Comparison of ENCODE assay signal across 1 cellular context in the genomic region with DNA sequence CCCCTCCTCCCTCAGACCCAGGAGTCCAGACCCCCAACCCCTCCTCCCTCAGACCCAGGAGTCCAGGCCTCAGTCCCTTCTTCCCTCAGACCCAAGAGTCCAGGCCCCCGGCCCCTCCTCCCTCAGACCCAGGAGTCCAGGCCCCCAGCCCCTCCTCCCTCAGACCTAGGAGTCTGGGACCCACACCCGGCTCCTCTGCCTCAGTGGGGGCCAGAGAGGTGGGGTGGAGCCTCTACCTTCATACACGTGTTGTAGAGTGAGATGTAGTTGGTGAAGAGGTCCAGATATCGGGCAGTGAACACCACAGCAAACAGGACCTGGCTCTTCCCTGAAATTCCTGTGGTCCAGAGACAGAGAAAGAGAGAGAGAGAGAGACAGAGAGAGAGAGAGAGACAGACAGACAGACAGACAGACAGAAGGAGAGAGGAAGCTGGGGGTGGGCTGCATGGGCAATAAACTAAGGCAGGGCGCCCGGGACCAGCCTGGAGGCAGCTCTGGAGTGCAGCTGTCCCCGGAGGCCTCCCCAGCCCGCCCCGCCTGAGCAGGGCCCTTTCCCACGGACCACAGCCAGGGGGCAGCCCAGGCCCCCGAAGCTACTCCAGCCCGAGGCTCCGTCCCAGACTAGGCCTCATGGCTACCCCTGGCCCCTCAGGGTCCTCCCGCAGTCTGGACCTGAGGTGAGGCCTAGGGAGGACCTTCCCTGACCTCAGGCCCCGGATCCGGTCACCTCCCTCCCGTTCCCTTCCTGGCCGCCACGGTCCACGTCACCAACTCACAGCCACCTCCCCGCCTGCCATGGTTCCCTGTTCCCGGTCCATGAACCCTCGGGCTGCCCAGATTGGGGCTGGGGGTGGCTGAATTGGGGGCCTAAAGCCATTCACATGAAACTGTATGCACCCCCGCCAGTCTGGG.
TF ChIP-seq lines count a peak whose summit lies in the region.

No MANE protein-coding gene starts in this region.

TF ChIP-seq in HepG2, 621 proteins besides CTCF, POLR2A, EP300 and RAD21 (continued from another document and continues in another):
- TF ChIP-seq, protein P1, sequence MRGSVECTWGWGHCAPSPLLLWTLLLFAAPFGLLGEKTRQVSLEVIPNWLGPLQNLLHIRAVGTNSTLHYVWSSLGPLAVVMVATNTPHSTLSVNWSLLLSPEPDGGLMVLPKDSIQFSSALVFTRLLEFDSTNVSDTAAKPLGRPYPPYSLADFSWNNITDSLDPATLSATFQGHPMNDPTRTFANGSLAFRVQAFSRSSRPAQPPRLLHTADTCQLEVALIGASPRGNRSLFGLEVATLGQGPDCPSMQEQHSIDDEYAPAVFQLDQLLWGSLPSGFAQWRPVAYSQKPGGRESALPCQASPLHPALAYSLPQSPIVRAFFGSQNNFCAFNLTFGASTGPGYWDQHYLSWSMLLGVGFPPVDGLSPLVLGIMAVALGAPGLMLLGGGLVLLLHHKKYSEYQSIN (CRISPR knock-in tag; IDR thresholded peaks at IDR 0.05; ENCODE audit: borderline replicate concordance), result no peak
- TF ChIP-seq HMG20B (CRISPR knock-in tag; conservative IDR thresholded peaks at IDR 0.05) (no peak), ZEB1 (IDR thresholded peaks at IDR 0.05; ENCODE audit: insufficient replicate concordance, low read depth) (no peak), YEATS2 (CRISPR knock-in tag; IDR thresholded peaks at IDR 0.05; ENCODE audit: borderline replicate concordance) (peak; percentile 55; the same call in 1 of the 2 replicates), ZNF761 (CRISPR knock-in tag; conservative IDR thresholded peaks at IDR 0.05) (0 out of 2 replicates have a peak, but pooled peaks have one; percentile 72), ZNF547 (CRISPR knock-in tag; IDR thresholded peaks at IDR 0.05) (peak; percentile 75), FOXJ3 (CRISPR knock-in tag; IDR thresholded peaks at IDR 0.05; ENCODE audit: borderline replicate concordance) (no peak), STAT5B (CRISPR knock-in tag; IDR thresholded peaks at IDR 0.05) (no peak), ZNF780A (CRISPR knock-in tag; IDR thresholded peaks at IDR 0.05) (no peak), SIN3A (IDR thresholded peaks at IDR 0.05; ENCODE audit: borderline replicate concordance, low read depth, low read length) (peak; percentile 74; the same call in 1 of the 2 replicates), ZNF543 (CRISPR knock-in tag; IDR thresholded peaks at IDR 0.05) (peak; percentile 76; the same call in 1 of the 2 replicates), RORA (CRISPR knock-in tag; IDR thresholded peaks at IDR 0.05) (no peak), KDM5A (IDR thresholded peaks at IDR 0.05; ENCODE audit: borderline replicate concordance, low read length) (no peak), ZMAT3 (CRISPR knock-in tag; conservative IDR thresholded peaks at IDR 0.05) (no peak), SRSF1 (optimal IDR thresholded peaks at IDR 0.05; ENCODE audit: low read depth, low read length) (peak; percentile 66), MBNL3 (CRISPR knock-in tag; conservative IDR thresholded peaks at IDR 0.05) (no peak), SP1 (IDR thresholded peaks at IDR 0.05) (no peak), SP1 (CRISPR knock-in tag; IDR thresholded peaks at IDR 0.05) (peak; percentile 38; the same call in 1 of the 2 replicates), ZMYM4 (CRISPR knock-in tag; IDR thresholded peaks at IDR 0.05) (peak; percentile 33), KLF15 (CRISPR knock-in tag; IDR thresholded peaks at IDR 0.05; ENCODE audit: borderline replicate concordance) (no peak), ZSCAN12 (CRISPR knock-in tag; IDR thresholded peaks at IDR 0.05) (no peak), ZNF564 (CRISPR knock-in tag; IDR thresholded peaks at IDR 0.05) (no peak)
- TF ChIP-seq, protein P2, sequence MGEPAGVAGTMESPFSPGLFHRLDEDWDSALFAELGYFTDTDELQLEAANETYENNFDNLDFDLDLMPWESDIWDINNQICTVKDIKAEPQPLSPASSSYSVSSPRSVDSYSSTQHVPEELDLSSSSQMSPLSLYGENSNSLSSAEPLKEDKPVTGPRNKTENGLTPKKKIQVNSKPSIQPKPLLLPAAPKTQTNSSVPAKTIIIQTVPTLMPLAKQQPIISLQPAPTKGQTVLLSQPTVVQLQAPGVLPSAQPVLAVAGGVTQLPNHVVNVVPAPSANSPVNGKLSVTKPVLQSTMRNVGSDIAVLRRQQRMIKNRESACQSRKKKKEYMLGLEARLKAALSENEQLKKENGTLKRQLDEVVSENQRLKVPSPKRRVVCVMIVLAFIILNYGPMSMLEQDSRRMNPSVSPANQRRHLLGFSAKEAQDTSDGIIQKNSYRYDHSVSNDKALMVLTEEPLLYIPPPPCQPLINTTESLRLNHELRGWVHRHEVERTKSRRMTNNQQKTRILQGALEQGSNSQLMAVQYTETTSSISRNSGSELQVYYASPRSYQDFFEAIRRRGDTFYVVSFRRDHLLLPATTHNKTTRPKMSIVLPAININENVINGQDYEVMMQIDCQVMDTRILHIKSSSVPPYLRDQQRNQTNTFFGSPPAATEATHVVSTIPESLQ (CRISPR knock-in tag; conservative IDR thresholded peaks at IDR 0.05), result no peak
- TF ChIP-seq, protein P3, sequence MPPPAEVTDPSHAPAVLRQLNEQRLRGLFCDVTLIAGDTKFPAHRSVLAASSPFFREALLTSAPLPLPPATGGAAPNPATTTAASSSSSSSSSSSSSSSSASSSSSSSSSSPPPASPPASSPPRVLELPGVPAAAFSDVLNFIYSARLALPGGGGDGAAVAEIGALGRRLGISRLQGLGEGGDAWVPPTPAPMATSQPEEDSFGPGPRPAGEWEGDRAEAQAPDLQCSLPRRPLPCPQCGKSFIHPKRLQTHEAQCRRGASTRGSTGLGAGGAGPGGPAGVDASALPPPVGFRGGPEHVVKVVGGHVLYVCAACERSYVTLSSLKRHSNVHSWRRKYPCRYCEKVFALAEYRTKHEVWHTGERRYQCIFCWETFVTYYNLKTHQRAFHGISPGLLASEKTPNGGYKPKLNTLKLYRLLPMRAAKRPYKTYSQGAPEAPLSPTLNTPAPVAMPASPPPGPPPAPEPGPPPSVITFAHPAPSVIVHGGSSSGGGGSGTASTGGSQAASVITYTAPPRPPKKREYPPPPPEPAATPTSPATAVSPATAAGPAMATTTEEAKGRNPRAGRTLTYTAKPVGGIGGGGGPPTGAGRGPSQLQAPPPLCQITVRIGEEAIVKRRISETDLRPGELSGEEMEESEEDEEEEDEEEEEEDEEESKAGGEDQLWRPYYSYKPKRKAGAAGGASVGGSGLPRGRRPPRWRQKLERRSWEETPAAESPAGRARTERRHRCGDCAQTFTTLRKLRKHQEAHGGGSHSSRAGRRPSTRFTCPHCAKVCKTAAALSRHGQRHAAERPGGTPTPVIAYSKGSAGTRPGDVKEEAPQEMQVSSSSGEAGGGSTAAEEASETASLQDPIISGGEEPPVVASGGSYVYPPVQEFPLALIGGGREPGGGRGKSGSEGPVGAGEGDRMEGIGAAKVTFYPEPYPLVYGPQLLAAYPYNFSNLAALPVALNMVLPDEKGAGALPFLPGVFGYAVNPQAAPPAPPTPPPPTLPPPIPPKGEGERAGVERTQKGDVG (CRISPR knock-in tag; IDR thresholded peaks at IDR 0.05; ENCODE audit: borderline replicate concordance), result no peak
- TF ChIP-seq, protein P4, sequence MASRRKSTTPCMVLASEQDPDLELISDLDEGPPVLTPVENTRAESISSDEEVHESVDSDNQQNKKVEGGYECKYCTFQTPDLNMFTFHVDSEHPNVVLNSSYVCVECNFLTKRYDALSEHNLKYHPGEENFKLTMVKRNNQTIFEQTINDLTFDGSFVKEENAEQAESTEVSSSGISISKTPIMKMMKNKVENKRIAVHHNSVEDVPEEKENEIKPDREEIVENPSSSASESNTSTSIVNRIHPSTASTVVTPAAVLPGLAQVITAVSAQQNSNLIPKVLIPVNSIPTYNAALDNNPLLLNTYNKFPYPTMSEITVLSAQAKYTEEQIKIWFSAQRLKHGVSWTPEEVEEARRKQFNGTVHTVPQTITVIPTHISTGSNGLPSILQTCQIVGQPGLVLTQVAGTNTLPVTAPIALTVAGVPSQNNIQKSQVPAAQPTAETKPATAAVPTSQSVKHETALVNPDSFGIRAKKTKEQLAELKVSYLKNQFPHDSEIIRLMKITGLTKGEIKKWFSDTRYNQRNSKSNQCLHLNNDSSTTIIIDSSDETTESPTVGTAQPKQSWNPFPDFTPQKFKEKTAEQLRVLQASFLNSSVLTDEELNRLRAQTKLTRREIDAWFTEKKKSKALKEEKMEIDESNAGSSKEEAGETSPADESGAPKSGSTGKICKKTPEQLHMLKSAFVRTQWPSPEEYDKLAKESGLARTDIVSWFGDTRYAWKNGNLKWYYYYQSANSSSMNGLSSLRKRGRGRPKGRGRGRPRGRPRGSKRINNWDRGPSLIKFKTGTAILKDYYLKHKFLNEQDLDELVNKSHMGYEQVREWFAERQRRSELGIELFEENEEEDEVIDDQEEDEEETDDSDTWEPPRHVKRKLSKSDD (CRISPR knock-in tag; IDR thresholded peaks at IDR 0.05; ENCODE audit: low read depth), result no peak
- TF ChIP-seq, protein P5, sequence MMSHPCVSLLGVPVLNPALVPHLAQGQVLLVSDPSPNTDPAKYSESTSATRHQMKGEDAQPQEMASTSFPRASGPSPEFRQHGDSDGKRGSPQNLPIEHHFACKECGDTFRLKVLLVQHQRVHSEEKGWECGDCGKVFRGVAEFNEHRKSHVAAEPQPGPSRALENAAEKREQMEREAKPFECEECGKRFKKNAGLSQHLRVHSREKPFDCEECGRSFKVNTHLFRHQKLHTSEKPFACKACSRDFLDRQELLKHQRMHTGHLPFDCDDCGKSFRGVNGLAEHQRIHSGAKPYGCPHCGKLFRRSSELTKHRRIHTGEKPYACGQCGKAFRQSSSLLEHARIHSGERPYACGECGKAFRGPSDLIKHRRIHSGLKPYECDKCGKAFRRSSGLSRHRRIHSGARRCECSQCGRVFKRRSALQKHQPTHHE (CRISPR knock-in tag; IDR thresholded peaks at IDR 0.05; ENCODE audit: borderline replicate concordance), result no peak
- TF ChIP-seq, protein P6, sequence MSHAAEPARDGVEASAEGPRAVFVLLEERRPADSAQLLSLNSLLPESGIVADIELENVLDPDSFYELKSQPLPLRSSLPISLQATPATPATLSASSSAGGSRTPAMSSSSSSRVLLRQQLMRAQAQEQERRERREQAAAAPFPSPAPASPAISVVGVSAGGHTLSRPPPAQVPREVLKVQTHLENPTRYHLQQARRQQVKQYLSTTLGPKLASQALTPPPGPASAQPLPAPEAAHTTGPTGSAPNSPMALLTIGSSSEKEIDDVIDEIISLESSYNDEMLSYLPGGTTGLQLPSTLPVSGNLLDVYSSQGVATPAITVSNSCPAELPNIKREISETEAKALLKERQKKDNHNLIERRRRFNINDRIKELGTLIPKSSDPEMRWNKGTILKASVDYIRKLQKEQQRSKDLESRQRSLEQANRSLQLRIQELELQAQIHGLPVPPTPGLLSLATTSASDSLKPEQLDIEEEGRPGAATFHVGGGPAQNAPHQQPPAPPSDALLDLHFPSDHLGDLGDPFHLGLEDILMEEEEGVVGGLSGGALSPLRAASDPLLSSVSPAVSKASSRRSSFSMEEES (CRISPR knock-in tag; IDR thresholded peaks at IDR 0.05), result no peak
- TF ChIP-seq, protein P7, sequence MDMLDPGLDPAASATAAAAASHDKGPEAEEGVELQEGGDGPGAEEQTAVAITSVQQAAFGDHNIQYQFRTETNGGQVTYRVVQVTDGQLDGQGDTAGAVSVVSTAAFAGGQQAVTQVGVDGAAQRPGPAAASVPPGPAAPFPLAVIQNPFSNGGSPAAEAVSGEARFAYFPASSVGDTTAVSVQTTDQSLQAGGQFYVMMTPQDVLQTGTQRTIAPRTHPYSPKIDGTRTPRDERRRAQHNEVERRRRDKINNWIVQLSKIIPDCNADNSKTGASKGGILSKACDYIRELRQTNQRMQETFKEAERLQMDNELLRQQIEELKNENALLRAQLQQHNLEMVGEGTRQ (IDR thresholded peaks at IDR 0.05; ENCODE audit: low read depth, low read length), result no peak
- TF ChIP-seq, protein P7 (CRISPR knock-in tag; IDR thresholded peaks at IDR 0.05; ENCODE audit: borderline replicate concordance), result no peak
- TF ChIP-seq, protein P8, sequence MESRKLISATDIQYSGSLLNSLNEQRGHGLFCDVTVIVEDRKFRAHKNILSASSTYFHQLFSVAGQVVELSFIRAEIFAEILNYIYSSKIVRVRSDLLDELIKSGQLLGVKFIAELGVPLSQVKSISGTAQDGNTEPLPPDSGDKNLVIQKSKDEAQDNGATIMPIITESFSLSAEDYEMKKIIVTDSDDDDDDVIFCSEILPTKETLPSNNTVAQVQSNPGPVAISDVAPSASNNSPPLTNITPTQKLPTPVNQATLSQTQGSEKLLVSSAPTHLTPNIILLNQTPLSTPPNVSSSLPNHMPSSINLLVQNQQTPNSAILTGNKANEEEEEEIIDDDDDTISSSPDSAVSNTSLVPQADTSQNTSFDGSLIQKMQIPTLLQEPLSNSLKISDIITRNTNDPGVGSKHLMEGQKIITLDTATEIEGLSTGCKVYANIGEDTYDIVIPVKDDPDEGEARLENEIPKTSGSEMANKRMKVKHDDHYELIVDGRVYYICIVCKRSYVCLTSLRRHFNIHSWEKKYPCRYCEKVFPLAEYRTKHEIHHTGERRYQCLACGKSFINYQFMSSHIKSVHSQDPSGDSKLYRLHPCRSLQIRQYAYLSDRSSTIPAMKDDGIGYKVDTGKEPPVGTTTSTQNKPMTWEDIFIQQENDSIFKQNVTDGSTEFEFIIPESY (CRISPR knock-in tag; IDR thresholded peaks at IDR 0.05), result no peak
- TF ChIP-seq, protein P9, sequence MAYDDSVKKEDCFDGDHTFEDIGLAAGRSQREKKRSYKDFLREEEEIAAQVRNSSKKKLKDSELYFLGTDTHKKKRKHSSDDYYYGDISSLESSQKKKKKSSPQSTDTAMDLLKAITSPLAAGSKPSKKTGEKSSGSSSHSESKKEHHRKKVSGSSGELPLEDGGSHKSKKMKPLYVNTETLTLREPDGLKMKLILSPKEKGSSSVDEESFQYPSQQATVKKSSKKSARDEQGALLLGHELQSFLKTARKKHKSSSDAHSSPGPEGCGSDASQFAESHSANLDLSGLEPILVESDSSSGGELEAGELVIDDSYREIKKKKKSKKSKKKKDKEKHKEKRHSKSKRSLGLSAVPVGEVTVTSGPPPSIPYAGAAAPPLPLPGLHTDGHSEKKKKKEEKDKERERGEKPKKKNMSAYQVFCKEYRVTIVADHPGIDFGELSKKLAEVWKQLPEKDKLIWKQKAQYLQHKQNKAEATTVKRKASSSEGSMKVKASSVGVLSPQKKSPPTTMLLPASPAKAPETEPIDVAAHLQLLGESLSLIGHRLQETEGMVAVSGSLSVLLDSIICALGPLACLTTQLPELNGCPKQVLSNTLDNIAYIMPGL (CRISPR knock-in tag; IDR thresholded peaks at IDR 0.05; ENCODE audit: borderline replicate concordance in 1 of 2, low read depth in 1 of 2), result peak; percentile 99 to 100
